11 cellular contexts compared by ENCODE assay signal in the genomic region with DNA sequence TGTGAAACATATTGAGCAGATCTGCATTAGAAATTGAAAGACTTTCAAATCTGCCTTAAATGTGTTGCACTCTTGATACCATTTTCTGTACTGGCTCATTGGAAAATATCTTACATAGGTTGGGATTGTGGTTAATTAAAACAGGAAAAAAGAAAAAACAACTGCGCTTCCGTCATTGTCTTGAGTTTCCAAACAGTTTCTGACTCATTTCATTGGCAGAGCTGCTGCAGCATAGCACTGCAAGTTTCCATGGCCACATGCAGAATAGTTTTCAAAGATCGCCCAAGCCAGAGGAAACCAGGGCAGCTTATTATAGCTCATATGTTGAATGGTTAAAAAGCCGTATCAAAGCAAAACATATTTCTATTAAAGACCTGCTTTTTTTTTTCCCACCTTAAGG.
DNase-seq lines count a peak whose midpoint lies in the region; ATAC-seq and TF ChIP-seq lines count a peak whose summit lies in the region.
"Had no signal": no experiment of that assay in that cellular context is flagged by ENCODE, and none has a peak within 500 bp of the region (broad histone marks: within the 10 kb centered on the region; RNA-seq: fewer than 3 reads in every experiment).

No MANE protein-coding gene starts in this region.

- DNase-seq in M059J (ENCODE audit: low read depth) (peak; percentile 80), amniotic epithelial cell (ENCODE audit: low read depth) (peak; percentile 94), foreskin keratinocyte (peak; percentile 42 to 60), superior temporal gyrus (ENCODE audit: extremely low spot score) (peak; percentile 71), HuH-7.5 (ENCODE audit: low spot score) (no peak)
- no peak for DNase-seq in CD4-positive, alpha-beta T cell
- DNase-seq: activated CD4-positive, CD25-positive, alpha-beta regulatory T cell; NCI-H1417 had no signal

- intact Hi-C loops in CD4-positive, alpha-beta T cell (cut with DNase I, micrococcal nuclease) = no loop called here

- ATAC-seq in foreskin keratinocyte (peak; percentile 89), HG03196 (IDR thresholded peaks at IDR 0.05; ENCODE audit: unreplicated experiment) (no peak), GM18907 (IDR thresholded peaks at IDR 0.05; ENCODE audit: unreplicated experiment) (no peak)
- no peak for ATAC-seq in CD4-positive, alpha-beta T cell (ENCODE audit: poor library complexity)

- H3K4me3 Mint-ChIP-seq in CD4-positive, alpha-beta T cell = no peak overlapping the region

- H3K9me3 Mint-ChIP-seq in CD4-positive, alpha-beta T cell = no peaks in the 10 kb centered on the region

- POLR2A ChIA-PET in CD4-positive, alpha-beta T cell (lab: Charles Lee) = no interaction called here

- no peak overlapping the region for H3K27ac Mint-ChIP-seq in CD4-positive, alpha-beta T cell

- no peaks in the 10 kb centered on the region for H3K27me3 Mint-ChIP-seq in CD4-positive, alpha-beta T cell

- no peak for TF ChIP-seq CTCF in foreskin keratinocyte (conservative IDR thresholded peaks at IDR 0.05)
- no peak for TF ChIP-seq CTCF in CD4-positive, alpha-beta T cell (IDR thresholded peaks at IDR 0.05)

- peaks cover 14% of the 10 kb centered on the region for H3K4me1 ChIP-seq in foreskin keratinocyte
- H3K4me1 ChIP-seq: right atrium auricular region had no signal

- H3K27me3 ChIP-seq in foreskin keratinocyte = no peaks in the 10 kb centered on the region
- H3K27me3 ChIP-seq in CD4-positive, alpha-beta T cell (ENCODE audit: control insufficient read depth, insufficient read depth, low read length) = no peaks in the 10 kb centered on the region
- H3K27me3 ChIP-seq: right atrium auricular region had no signal

- no peaks in the 10 kb centered on the region for H3K9me3 ChIP-seq in CD4-positive, alpha-beta T cell (ENCODE audit: control insufficient read depth, low read length)
- H3K9me3 ChIP-seq: right atrium auricular region had no signal

- no peaks in the 10 kb centered on the region for H3K4me1 Mint-ChIP-seq in CD4-positive, alpha-beta T cell (ENCODE audit: low read depth)

- CTCF ChIA-PET in CD4-positive, alpha-beta T cell (lab: Charles Lee) = no interaction called here

- H3K36me3 Mint-ChIP-seq in CD4-positive, alpha-beta T cell (ENCODE audit: low read depth) = no peaks in the 10 kb centered on the region

- H3K27ac ChIP-seq in foreskin keratinocyte = peak overlapping the region; percentile 9
- H3K27ac ChIP-seq in CD4-positive, alpha-beta T cell (ENCODE audit: low read depth, low read length) = no peak overlapping the region
- H3K27ac ChIP-seq: right atrium auricular region had no signal

Comparison
In these comparisons a context has a peak if more than half of its experiments do, and no peak if none do; other contexts are left out.
1. DNase-seq: peak in M059J (single experiment), amniotic epithelial cell (single experiment), foreskin keratinocyte (2 of 2) and superior temporal gyrus (single experiment); none in CD4-positive, alpha-beta T cell (0 of 10) and HuH-7.5 (single experiment).